14 cellular contexts compared by ENCODE assay signal in genomic region chr3:82012775-82013174, GRCh38.
A peak's percentile ranks its signal among the peaks of the same experiment; 100 is the strongest.
DNase-seq lines count a peak whose midpoint lies in the region; ATAC-seq, FAIRE-seq and TF ChIP-seq lines count a peak whose summit lies in the region.
"Had no signal": no experiment of that assay in that cellular context is flagged by ENCODE, and none has a peak within 500 bp of the region (broad histone marks: within the 10 kb centered on the region; RNA-seq: fewer than 3 reads in every experiment).

No MANE protein-coding gene starts in this region.

- H3K9me3 ChIP-seq in A673 (ENCODE audit: low read depth, low read length, poor library complexity, severe bottlenecking) (peaks cover under 1% of the 10 kb centered on the region), ascending aorta (peaks cover 0 to 3% of the 10 kb centered on the region in 2 donors), ovary (no peaks in the 10 kb centered on the region)
- H3K9me3 ChIP-seq: prostate gland had no signal

- no peak for FAIRE-seq in RCC 7860 (lab: Jason Lieb, UNC)

- H3K9me3 Mint-ChIP-seq in activated CD8-positive, alpha-beta T cell treated with anti-CD3 and anti-CD28 coated beads, Interleukin-2, amount 10 ng/mL, durations not matched to agents 7 days and 5 days (ENCODE audit: insufficient read depth), result peaks cover 10% of the 10 kb centered on the region
- H3K9me3 Mint-ChIP-seq: activated B cell treated with CpG ODN at 0.5 μM for 24 hours had no signal

- intact Hi-C loops in A673 (cut with micrococcal nuclease; ENCODE audit: unreplicated experiment) (no loop called here), ascending aorta (cut with DNase I) (no loop called here), ovary (cut with DNase I) (no loop called here)

- H3K4me3 Mint-ChIP-seq in activated CD8-positive, alpha-beta T cell treated with anti-CD3 and anti-CD28 coated beads, Interleukin-2, amount 10 ng/mL, durations not matched to agents 7 days and 5 days, result no peak overlapping the region
- H3K4me3 Mint-ChIP-seq: activated B cell treated with CpG ODN at 0.5 μM for 24 hours; activated naive CD4-positive, alpha-beta T cell treated with anti-CD3 and anti-CD28 coated beads, Interleukin-2, amount 10 ng/mL, durations not matched to agents 7 days and 5 days had no signal

- no peak overlapping the region for H3K27ac ChIP-seq in A673 (ENCODE audit: low read depth, low read length, poor library complexity, severe bottlenecking)
- H3K27ac ChIP-seq in ascending aorta, result no peak overlapping the region
- no peak overlapping the region for H3K27ac ChIP-seq in ovary
- H3K27ac ChIP-seq: heart left ventricle, prostate gland had no signal

- no peak for TF ChIP-seq EP300 in ovary (IDR thresholded peaks at IDR 0.05)

- no peaks in the 10 kb centered on the region for H3K4me1 Mint-ChIP-seq in activated CD8-positive, alpha-beta T cell treated with anti-CD3 and anti-CD28 coated beads, Interleukin-2, amount 10 ng/mL, durations not matched to agents 7 days and 5 days (ENCODE audit: low read depth)
- H3K4me1 Mint-ChIP-seq: activated B cell treated with CpG ODN at 0.5 μM for 24 hours; activated naive CD4-positive, alpha-beta T cell treated with anti-CD3 and anti-CD28 coated beads, Interleukin-2, amount 10 ng/mL, durations not matched to agents 7 days and 5 days had no signal

- ATAC-seq in activated CD8-positive, alpha-beta T cell treated with anti-CD3 and anti-CD28 coated beads, Interleukin-2, amount 10 ng/mL, durations not matched to agents 7 days and 5 days, result no peak
- ATAC-seq: heart left ventricle had no signal

- no peak for TF ChIP-seq POLR2A in ovary (IDR thresholded peaks at IDR 0.05)

- H3K27me3 Mint-ChIP-seq in activated CD8-positive, alpha-beta T cell treated with anti-CD3 and anti-CD28 coated beads, Interleukin-2, amount 10 ng/mL, durations not matched to agents 7 days and 5 days (ENCODE audit: low read depth), result no peaks in the 10 kb centered on the region
- H3K27me3 Mint-ChIP-seq: activated B cell treated with CpG ODN at 0.5 μM for 24 hours; activated naive CD4-positive, alpha-beta T cell treated with anti-CD3 and anti-CD28 coated beads, Interleukin-2, amount 10 ng/mL, durations not matched to agents 7 days and 5 days had no signal

- POLR2A ChIA-PET in A673 (lab: Charles Lee; ENCODE audit: low non-redundant PET), result no interaction called here
- POLR2A ChIA-PET in activated CD8-positive, alpha-beta T cell treated with anti-CD3 and anti-CD28 coated beads, Interleukin-2, amount 10 ng/mL, durations not matched to agents 7 days and 5 days (lab: Charles Lee), result no interaction called here

- no peak overlapping the region for H3K27ac Mint-ChIP-seq in activated CD8-positive, alpha-beta T cell treated with anti-CD3 and anti-CD28 coated beads, Interleukin-2, amount 10 ng/mL, durations not matched to agents 7 days and 5 days
- H3K27ac Mint-ChIP-seq: activated B cell treated with CpG ODN at 0.5 μM for 24 hours; activated naive CD4-positive, alpha-beta T cell treated with anti-CD3 and anti-CD28 coated beads, Interleukin-2, amount 10 ng/mL, durations not matched to agents 7 days and 5 days had no signal

- H3K27me3 ChIP-seq in A673 (replicated peaks; ENCODE audit: insufficient read depth, low read depth, low read length, poor library complexity) (no peaks in the 10 kb centered on the region), ascending aorta (no peaks in the 10 kb centered on the region), ovary (no peaks in the 10 kb centered on the region)
- H3K27me3 ChIP-seq: heart left ventricle had no signal

- TF ChIP-seq CTCF in A673 (conservative IDR thresholded peaks at IDR 0.05; ENCODE audit: low read depth, low read length) (peak; percentile 34; the same call in 1 of the 2 replicates), GM12872 (IDR thresholded peaks at IDR 0.05; ENCODE audit: insufficient read depth, low read depth, low read length) (peak; percentile 17; the same call in 1 of the 3 replicates), epithelial cell of esophagus (IDR thresholded peaks at IDR 0.05; ENCODE audit: insufficient read depth, low read depth, low read length, missing control alignments) (peak; percentile 30), ascending aorta (IDR thresholded peaks at IDR 0.05) (no peak), ovary (IDR thresholded peaks at IDR 0.05) (no peak)

- H3K4me1 ChIP-seq in A673 (ENCODE audit: insufficient read depth, low read length, poor library complexity, severe bottlenecking) (no peaks in the 10 kb centered on the region), ascending aorta (no peaks in the 10 kb centered on the region), ovary (ENCODE audit: insufficient read depth) (no peaks in the 10 kb centered on the region)
- H3K4me1 ChIP-seq: heart left ventricle, prostate gland had no signal

- no peaks in the 10 kb centered on the region for H3K36me3 Mint-ChIP-seq in activated CD8-positive, alpha-beta T cell treated with anti-CD3 and anti-CD28 coated beads, Interleukin-2, amount 10 ng/mL, durations not matched to agents 7 days and 5 days (ENCODE audit: low read depth)
- H3K36me3 Mint-ChIP-seq: activated naive CD4-positive, alpha-beta T cell treated with anti-CD3 and anti-CD28 coated beads, Interleukin-2, amount 10 ng/mL, durations not matched to agents 7 days and 5 days had no signal

- no peak for DNase-seq in A673 (ENCODE audit: low spot score)
- peak; percentile 28 for DNase-seq in OCI-M1 (lab: John Stamatoyannopoulos, UW)
- DNase-seq in epithelial cell of esophagus (ENCODE audit: low read depth), result peak; percentile 13
- DNase-seq in RCC 7860 (ENCODE audit: low spot score), result no peak
- no peak for DNase-seq in ascending aorta (ENCODE audit: low spot score in 2 of 2)
- no peak for DNase-seq in ovary
- DNase-seq in activated CD8-positive, alpha-beta T cell treated with anti-CD3 and anti-CD28 coated beads, Interleukin-2, amount 10 ng/mL, durations not matched to agents 7 days and 5 days, result no peak
- DNase-seq: activated B cell treated with CpG ODN at 0.5 μM for 24 hours; activated naive CD4-positive, alpha-beta T cell treated with anti-CD3 and anti-CD28 coated beads, Interleukin-2, amount 10 ng/mL, durations not matched to agents 7 days and 5 days; caudate nucleus; heart left ventricle; kidney glomerular epithelial cell had no signal

- CTCF ChIA-PET in A673 (lab: Charles Lee), result no interaction called here
- CTCF ChIA-PET in activated CD8-positive, alpha-beta T cell treated with anti-CD3 and anti-CD28 coated beads, Interleukin-2, amount 10 ng/mL, durations not matched to agents 7 days and 5 days (lab: Charles Lee), result interaction anchor here (0.9 kb wide), 1 partner anchor 97 kb away, joined by 3 read pairs; no protein-coding TSS in a partner anchor

- no TSS peak for BruUV-seq in A673 (replicated peaks; lab: Mats Ljungman, UMichigan)

- H3K36me3 ChIP-seq in A673 (ENCODE audit: insufficient read depth, low read length, poor library complexity, severe bottlenecking) (no peaks in the 10 kb centered on the region), ascending aorta (no peaks in the 10 kb centered on the region), ovary (no peaks in the 10 kb centered on the region)
- H3K36me3 ChIP-seq: heart left ventricle, prostate gland had no signal

- no peak overlapping the region for H3K4me3 ChIP-seq in A673 (ENCODE audit: low read depth, low read length, poor library complexity, severe bottlenecking)
- no peak overlapping the region for H3K4me3 ChIP-seq in epithelial cell of esophagus (ENCODE audit: low read length)
- H3K4me3 ChIP-seq in ascending aorta, result no peak overlapping the region
- no peak overlapping the region for H3K4me3 ChIP-seq in ovary
- H3K4me3 ChIP-seq: heart left ventricle, prostate gland had no signal

Comparison
In these comparisons a context has a peak if more than half of its experiments do, and no peak if none do; other contexts are left out.
1. DNase-seq: peak in OCI-M1 (single experiment) and epithelial cell of esophagus (single experiment); none in A673 (single experiment), RCC 7860 (single experiment), ascending aorta (0 of 2), ovary (0 of 5) and activated CD8-positive, alpha-beta T cell treated with anti-CD3 and anti-CD28 coated beads, Interleukin-2, amount 10 ng/mL, durations not matched to agents 7 days and 5 days (single experiment).
2. CTCF ChIP-seq: peak in A673 (single experiment), GM12872 (single experiment) and epithelial cell of esophagus (single experiment); none in ascending aorta (0 of 3) and ovary (0 of 3).